ENCODE assay signal across 8 cellular contexts in the genomic region with DNA sequence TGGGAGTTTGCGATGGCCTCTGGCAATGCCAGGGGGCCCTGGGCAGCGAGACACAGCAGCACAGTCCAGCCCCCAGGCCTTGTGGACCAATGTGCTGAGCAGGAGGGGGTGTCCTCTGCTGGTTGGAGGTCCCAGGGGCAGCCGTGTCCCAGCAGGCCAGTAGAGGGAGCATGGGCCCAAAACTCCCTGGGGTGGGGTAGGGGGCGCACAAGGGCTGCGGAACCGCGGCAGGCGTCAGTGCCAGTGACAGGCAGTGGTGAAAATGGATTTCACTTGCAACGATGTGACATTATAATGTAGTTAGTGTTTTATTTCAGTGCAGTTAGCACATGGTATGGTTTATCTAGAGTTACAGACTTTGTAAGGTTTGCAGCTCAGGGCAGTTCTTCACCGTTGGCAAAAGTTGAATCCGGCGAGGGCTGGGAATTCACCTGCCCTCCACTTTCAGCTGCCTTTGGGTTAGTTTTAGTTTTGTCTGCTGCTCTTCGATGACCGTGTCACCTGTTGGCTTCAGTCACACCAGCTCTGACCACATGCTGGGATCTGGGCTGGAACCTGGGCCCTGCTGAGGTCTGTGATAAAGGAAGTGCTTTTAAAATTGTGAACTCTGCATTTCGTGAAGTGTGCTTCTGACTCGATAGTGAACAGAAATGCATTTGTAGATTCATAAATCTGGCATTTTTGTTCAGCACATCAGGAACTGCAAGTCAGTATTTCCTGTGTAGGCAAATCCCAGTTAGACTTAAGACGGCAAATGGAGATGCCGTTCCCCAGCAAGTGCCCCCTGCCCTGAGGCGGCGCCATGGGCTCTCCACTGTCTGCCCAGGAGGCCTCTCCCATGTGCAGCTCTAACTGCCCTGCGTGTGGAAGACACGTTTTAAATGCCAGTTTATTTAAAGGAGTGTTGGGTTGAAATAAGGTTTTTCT. TPM values are rescaled to one million over a fixed set of nuclear protein-coding genes. Genes with fewer than 3 reads are reported as not detected.
DNase-seq lines count a peak whose midpoint lies in the region; ATAC-seq, FAIRE-seq and TF ChIP-seq lines count a peak whose summit lies in the region.

No MANE protein-coding gene starts in this region.

- in situ Hi-C loops in HepG2 (cut with HindIII; ENCODE audit: extremely low pct_ligation_motif_present, low pct_unique_long_range_greater_than_20kb), result loop anchor here (5.0 to 10.0 kb wide), 2 partner anchors 103 to 300 kb away; a partner anchor contains a TSS

- peak; percentile 38 for DNase-seq in NCI-H1092 (lab: John Stamatoyannopoulos, UW)
- peak; percentile 60 for DNase-seq in cerebellar cortex (ENCODE audit: low spot score)
- DNase-seq in HepG2 (ENCODE audit: low spot score), result peak; percentile 82
- peak; percentile 34 to 47 (median 34) for DNase-seq in stimulated activated CD4-positive, alpha-beta T cell treated with anti-CD3 and anti-CD28 coated beads, TNF-alpha, amount 100 ng/mL, for 48 hours (ENCODE audit: low read depth in 3 of 3)

- TF ChIP-seq EP300 in HepG2 (IDR thresholded peaks at IDR 0.05; ENCODE audit: low read depth in 2 of 2, low read length in 2 of 2), result no peak
- no peak for TF ChIP-seq EP300 in HepG2 (CRISPR knock-in tag; IDR thresholded peaks at IDR 0.05; ENCODE audit: borderline replicate concordance)

- no TSS peak for BruUV-seq in HepG2 (replicated peaks; lab: Mats Ljungman, UMichigan)

- CTCF ChIA-PET in HepG2 (lab: Yijun Ruan, JAX; ENCODE audit: low intra/inter-chr PET ratio, low total read pairs), result interaction anchor here (0.8 to 6.9 kb wide), 6 partner anchors 15 to 300 kb away, joined by 3 to 157 read pairs (median 8); no protein-coding TSS in a partner anchor

- no peaks in the 10 kb centered on the region for H3K79me2 ChIP-seq in HepG2 (ENCODE audit: insufficient read depth, low read length)

- 0 out of 2 replicates have a peak, but pooled peaks cover 5% of the 10 kb centered on the region for H3K4me1 ChIP-seq in HepG2 (ENCODE audit: insufficient read depth, low read length)

- H3K4me3 ChIP-seq in HepG2 (replicated peaks in 1 of 3; ENCODE audit: insufficient read depth in 1 of 3, low read depth in 2 of 3, low read length in 3 of 3), result no peak overlapping the region

- POLR2A ChIA-PET in HepG2 (lab: Yijun Ruan, JAX), result interaction anchor here (1.5 to 1.7 kb wide), 3 partner anchors 104 to 113 kb away, joined by 4 to 8 read pairs (median 6); a partner anchor contains a TSS

- ATAC-seq in GM18868 (IDR thresholded peaks at IDR 0.05; ENCODE audit: unreplicated experiment) (peak; percentile 37), HepG2 (peak; percentile 90), HG02571 (IDR thresholded peaks at IDR 0.05; ENCODE audit: unreplicated experiment) (no peak)
- peak; percentile 60 to 75 for ATAC-seq in activated CD4-positive, CD25-positive, alpha-beta regulatory T cell treated with anti-CD3 and anti-CD28 coated beads, Interleukin-2, amount 50 U/mL, for 24 hours

- no peak overlapping the region for H3K4me2 ChIP-seq in HepG2 (ENCODE audit: low read depth, low read length)

- TF ChIP-seq POLR2A in HepG2 (IDR thresholded peaks at IDR 0.05; ENCODE audit: insufficient read depth in 1 of 2, low read depth in 2 of 2, low read length in 2 of 2), result no peak; a peak in 1 of 4 replicates

- peaks cover 14 to 19% of the 10 kb centered on the region in 2 experiments for H3K36me3 ChIP-seq in HepG2 (replicated peaks in 1 of 2; ENCODE audit: control insufficient read depth in 1 of 2, insufficient read depth in 2 of 2, low read length in 2 of 2)

- TF ChIP-seq CTCF in 22Rv1 (IDR thresholded peaks at IDR 0.05), result peak; percentile 72
- peak; percentile 100 for TF ChIP-seq CTCF in HepG2 (CRISPR knock-in tag; IDR thresholded peaks at IDR 0.05)

- 62% methylated on average over 22 of the region's 22 CpGs for WGBS in HepG2 (ENCODE audit: low lambda C conversion rate)

- H3K9ac ChIP-seq in HepG2 (ENCODE audit: insufficient read depth, low read depth, low read length), result no peak overlapping the region

- H2AFZ ChIP-seq in HepG2 (ENCODE audit: low read length), result no peak overlapping the region

- H3K27ac ChIP-seq in 22Rv1 (peak overlapping the region; percentile 27), HepG2 (ENCODE audit: extremely low read length, insufficient read depth, low read length) (no peak overlapping the region)

- no peaks in the 10 kb centered on the region for H4K20me1 ChIP-seq in HepG2 (ENCODE audit: insufficient read depth, low read length)

- intact Hi-C loops in HepG2 (cut with micrococcal nuclease; ENCODE audit: unreplicated experiment), result loop anchor here (5.0 to 10.0 kb wide), 2 partner anchors 100 to 302 kb away; a partner anchor contains a TSS

- peak; percentile 99 for FAIRE-seq in HepG2 (lab: Jason Lieb, UNC)

- no peaks in the 10 kb centered on the region for H3K9me3 ChIP-seq in HepG2 (ENCODE audit: low read length)

- H3K27me3 ChIP-seq in HepG2 (ENCODE audit: control insufficient read depth in 1 of 2, insufficient read depth in 2 of 2, low read length in 2 of 2), result no peaks in the 10 kb centered on the region

- TF ChIP-seq RAD21 in HepG2 (CRISPR knock-in tag; IDR thresholded peaks at IDR 0.05), result peak; percentile 98

TF ChIP-seq in HepG2, 621 proteins besides CTCF, POLR2A, EP300 and RAD21 (continues in another document):
- TF ChIP-seq JARID2 (CRISPR knock-in tag; IDR thresholded peaks at IDR 0.05; ENCODE audit: insufficient replicate concordance) (no peak), KAT7 (CRISPR knock-in tag; IDR thresholded peaks at IDR 0.05; ENCODE audit: borderline replicate concordance) (peak; percentile 87), MEIS2 (CRISPR knock-in tag; IDR thresholded peaks at IDR 0.05) (peak; percentile 71; the same call in 1 of the 2 replicates), BCL6 (CRISPR knock-in tag; IDR thresholded peaks at IDR 0.05) (peak; percentile 54; the same call in 1 of the 2 replicates), YY1 (IDR thresholded peaks at IDR 0.05; ENCODE audit: insufficient read depth, insufficient replicate concordance, low read depth, low read length) (peak; percentile 70), PTBP1 (IDR thresholded peaks at IDR 0.05; ENCODE audit: low read depth, low read length, poor library complexity, severe bottlenecking) (peak; percentile 78), HNRNPK (IDR thresholded peaks at IDR 0.05; ENCODE audit: low read depth, low read length, poor library complexity, severe bottlenecking) (peak; percentile 19), PAWR (CRISPR knock-in tag; IDR thresholded peaks at IDR 0.05; ENCODE audit: borderline replicate concordance) (no peak), GFI1 (CRISPR knock-in tag; IDR thresholded peaks at IDR 0.05; ENCODE audit: borderline replicate concordance) (peak; percentile 47; the same call in 1 of the 2 replicates)
- TF ChIP-seq, protein P1, sequence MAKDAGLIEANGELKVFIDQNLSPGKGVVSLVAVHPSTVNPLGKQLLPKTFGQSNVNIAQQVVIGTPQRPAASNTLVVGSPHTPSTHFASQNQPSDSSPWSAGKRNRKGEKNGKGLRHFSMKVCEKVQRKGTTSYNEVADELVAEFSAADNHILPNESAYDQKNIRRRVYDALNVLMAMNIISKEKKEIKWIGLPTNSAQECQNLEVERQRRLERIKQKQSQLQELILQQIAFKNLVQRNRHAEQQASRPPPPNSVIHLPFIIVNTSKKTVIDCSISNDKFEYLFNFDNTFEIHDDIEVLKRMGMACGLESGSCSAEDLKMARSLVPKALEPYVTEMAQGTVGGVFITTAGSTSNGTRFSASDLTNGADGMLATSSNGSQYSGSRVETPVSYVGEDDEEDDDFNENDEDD (CRISPR knock-in tag; IDR thresholded peaks at IDR 0.05; ENCODE audit: borderline replicate concordance), result peak; percentile 59; the same call in 1 of the 2 replicates
- TF ChIP-seq, protein P2, sequence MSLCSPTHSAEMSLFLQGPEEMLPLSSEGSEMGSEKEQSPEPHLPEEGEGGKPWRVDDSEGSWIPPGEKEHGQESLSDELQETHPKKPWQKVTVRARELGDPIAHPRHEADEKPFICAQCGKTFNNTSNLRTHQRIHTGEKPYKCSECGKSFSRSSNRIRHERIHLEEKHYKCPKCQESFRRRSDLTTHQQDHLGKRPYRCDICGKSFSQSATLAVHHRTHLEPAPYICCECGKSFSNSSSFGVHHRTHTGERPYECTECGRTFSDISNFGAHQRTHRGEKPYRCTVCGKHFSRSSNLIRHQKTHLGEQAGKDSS (CRISPR knock-in tag; IDR thresholded peaks at IDR 0.05; ENCODE audit: borderline replicate concordance, low read depth), result peak; percentile 90; the same call in 1 of the 2 replicates
- TF ChIP-seq, protein P3, sequence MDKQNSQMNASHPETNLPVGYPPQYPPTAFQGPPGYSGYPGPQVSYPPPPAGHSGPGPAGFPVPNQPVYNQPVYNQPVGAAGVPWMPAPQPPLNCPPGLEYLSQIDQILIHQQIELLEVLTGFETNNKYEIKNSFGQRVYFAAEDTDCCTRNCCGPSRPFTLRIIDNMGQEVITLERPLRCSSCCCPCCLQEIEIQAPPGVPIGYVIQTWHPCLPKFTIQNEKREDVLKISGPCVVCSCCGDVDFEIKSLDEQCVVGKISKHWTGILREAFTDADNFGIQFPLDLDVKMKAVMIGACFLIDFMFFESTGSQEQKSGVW (CRISPR knock-in tag; IDR thresholded peaks at IDR 0.05; ENCODE audit: borderline replicate concordance), result no peak

RNA-seq across cellular contexts. Expression of a gene that starts 46.8 kb away (rescaled TPM):
- 82.0 and 86.3 TPM in 2 replicates for total RNA-seq in HepG2 (2016; rRNA removed; fragmentation: Illumina TruSeq; extraction: Trizol)
- 5.4 and 6.5 TPM in 2 replicates for total RNA-seq in HepG2 (2016; cell fraction: cytosol; rRNA removed; fragmentation: Illumina TruSeq; extraction: Trizol; ENCODE audit: low read depth)
- total RNA-seq in HepG2 (2016; cell fraction: insoluble cytoplasmic fraction; rRNA removed; fragmentation: Illumina TruSeq; extraction: Trizol), result 69.1 and 89.6 TPM in 2 replicates
- 18.0 and 19.5 TPM in 2 replicates for total RNA-seq in HepG2 (2016; cell fraction: membrane; rRNA removed; fragmentation: Illumina TruSeq; extraction: Trizol)
- total RNA-seq in HepG2 (2016; cell fraction: nucleus; rRNA removed; fragmentation: Illumina TruSeq; extraction: Trizol), result 59.8 and 63.0 TPM in 2 replicates
- 24.2 and 37.5 TPM in 2 replicates for polyA plus RNA-seq in HepG2 (2011; rRNA removed)
- polyA plus RNA-seq in HepG2 (2011; cell fraction: cytosol; rRNA removed), result 24.4 and 27.4 TPM in 2 replicates
- 111 and 112 TPM in 2 replicates for polyA plus RNA-seq in HepG2 (2011; cell fraction: nucleus; rRNA removed)
- polyA plus RNA-seq in HepG2 (2012), result 26.9 and 46.5 TPM in 2 replicates
- polyA plus RNA-seq in HepG2 (2016; cell fraction: cytosol; fragmentation: Illumina TruSeq; extraction: Trizol; ENCODE audit: low read depth), result 3.5 TPM in 2 replicates
- 45.7 and 58.6 TPM in 2 replicates for polyA plus RNA-seq in HepG2 (2016; cell fraction: insoluble cytoplasmic fraction; fragmentation: Illumina TruSeq; extraction: Trizol; ENCODE audit: low read depth)
- 7.2 and 9.8 TPM in 2 replicates for polyA plus RNA-seq in HepG2 (2016; cell fraction: membrane; fragmentation: Illumina TruSeq; extraction: Trizol; ENCODE audit: low read depth)
- 79.7 and 85.5 TPM in 2 replicates for polyA plus RNA-seq in HepG2 (2016; cell fraction: nucleus; fragmentation: Illumina TruSeq; extraction: Trizol; ENCODE audit: insufficient read depth, low read depth)
- polyA minus RNA-seq in HepG2 (2011; rRNA and poly(A)+ RNA removed; ENCODE audit: low replicate concordance), result 26.5 and 80.5 TPM in 2 replicates
- 36.1 and 38.1 TPM in 2 replicates for polyA minus RNA-seq in HepG2 (2011; cell fraction: cytosol; rRNA and poly(A)+ RNA removed)
- 27.9 and 31.3 TPM in 2 replicates for polyA minus RNA-seq in HepG2 (2011; cell fraction: nucleus; rRNA and poly(A)+ RNA removed)
